In genomic region chr4:133921280-133922195, GRCh38 we compare ENCODE assay signal across 15 cellular contexts.
DNase-seq lines count a peak whose midpoint lies in the region; TF ChIP-seq lines count a peak whose summit lies in the region.
"Had no signal": no experiment of that assay in that cellular context is flagged by ENCODE, and none has a peak within 500 bp of the region (broad histone marks: within the 10 kb centered on the region; RNA-seq: fewer than 3 reads in every experiment).

No MANE protein-coding gene starts in this region.

- no peak overlapping the region for H3K4me3 ChIP-seq in Loucy (ENCODE audit: low read length, poor library complexity, severe bottlenecking)
- no peak overlapping the region for H3K4me3 ChIP-seq in brain microvascular endothelial cell (ENCODE audit: low read depth, low read length)
- H3K4me3 ChIP-seq: PC-9, tibial nerve had no signal

- no peaks in the 10 kb centered on the region for H3F3A ChIP-seq in Loucy (ENCODE audit: low read depth)

- in situ Hi-C loops in brain microvascular endothelial cell (cut with HindIII; ENCODE audit: low pct_ligation_motif_present, low sequenced_read_pairs): no loop called here

- peaks cover 3% of the 10 kb centered on the region for H3K27me3 Mint-ChIP-seq in osteocyte (ENCODE audit: unreplicated experiment)
- H3K27me3 Mint-ChIP-seq in activated naive CD4-positive, alpha-beta T cell treated with anti-CD3 and anti-CD28 coated beads, Interleukin-2, amount 10 ng/mL, durations not matched to agents 7 days and 5 days: no peaks in the 10 kb centered on the region
- H3K27me3 Mint-ChIP-seq: naive thymus-derived CD8-positive, alpha-beta T cell had no signal

- no peaks in the 10 kb centered on the region for H3K4me1 ChIP-seq in Loucy (ENCODE audit: insufficient read depth, low read length, poor library complexity, severe bottlenecking)
- H3K4me1 ChIP-seq: tibial nerve had no signal

- H3K36me3 Mint-ChIP-seq in osteocyte (ENCODE audit: unreplicated experiment): no peaks in the 10 kb centered on the region
- H3K36me3 Mint-ChIP-seq in activated naive CD4-positive, alpha-beta T cell treated with anti-CD3 and anti-CD28 coated beads, Interleukin-2, amount 10 ng/mL, durations not matched to agents 7 days and 5 days: no peaks in the 10 kb centered on the region
- H3K36me3 Mint-ChIP-seq: naive thymus-derived CD8-positive, alpha-beta T cell had no signal

- H3K9me3 ChIP-seq in Loucy (ENCODE audit: insufficient read depth, low read depth, low read length): no peaks in the 10 kb centered on the region
- H3K9me3 ChIP-seq: tibial nerve had no signal

- H3K27me3 ChIP-seq in Loucy (ENCODE audit: insufficient read depth, low read length, poor library complexity, severe bottlenecking) (no peaks in the 10 kb centered on the region), brain microvascular endothelial cell (replicated peaks) (no peaks in the 10 kb centered on the region)
- H3K27me3 ChIP-seq: tibial nerve had no signal

- no peaks in the 10 kb centered on the region for H3K4me1 Mint-ChIP-seq in osteocyte (ENCODE audit: unreplicated experiment)
- H3K4me1 Mint-ChIP-seq in activated naive CD4-positive, alpha-beta T cell treated with anti-CD3 and anti-CD28 coated beads, Interleukin-2, amount 10 ng/mL, durations not matched to agents 7 days and 5 days: no peaks in the 10 kb centered on the region
- H3K4me1 Mint-ChIP-seq: naive thymus-derived CD8-positive, alpha-beta T cell had no signal

- no peak overlapping the region for H2AFZ ChIP-seq in Loucy (ENCODE audit: low read length)
- H2AFZ ChIP-seq: PC-9 had no signal

- no peak overlapping the region for H3K9ac ChIP-seq in Loucy (ENCODE audit: low read depth, low read length, poor library complexity, severe bottlenecking)

- H3K27ac Mint-ChIP-seq in osteocyte (ENCODE audit: unreplicated experiment): no peak overlapping the region
- no peak overlapping the region for H3K27ac Mint-ChIP-seq in activated naive CD4-positive, alpha-beta T cell treated with anti-CD3 and anti-CD28 coated beads, Interleukin-2, amount 10 ng/mL, durations not matched to agents 7 days and 5 days
- H3K27ac Mint-ChIP-seq: naive thymus-derived CD8-positive, alpha-beta T cell; T-helper 2 cell treated with Interferon-gamma antibody and Interleukin-4, amounts not matched to agents 5 μg/mL and 100 μg/mL, for 36 hours had no signal

- TF ChIP-seq CTCF in Loucy (conservative IDR thresholded peaks at IDR 0.05; ENCODE audit: low read length): peak; percentile 54
- TF ChIP-seq CTCF in brain microvascular endothelial cell (IDR thresholded peaks at IDR 0.05; ENCODE audit: low read depth, low read length, missing control alignments): peak; percentile 34
- TF ChIP-seq CTCF in osteocyte (IDR thresholded peaks at IDR 0.05): peak; percentile 25

- H3K36me3 ChIP-seq in Loucy (ENCODE audit: insufficient read depth, low read length) (no peaks in the 10 kb centered on the region), brain microvascular endothelial cell (replicated peaks) (no peaks in the 10 kb centered on the region)
- H3K36me3 ChIP-seq: tibial nerve had no signal

- no peak overlapping the region for H3K27ac ChIP-seq in brain microvascular endothelial cell
- H3K27ac ChIP-seq: PC-9, tibial nerve had no signal

- H3K9me2 ChIP-seq in Loucy (replicated peaks; ENCODE audit: low read depth, low read length): no peaks in the 10 kb centered on the region

- no peaks in the 10 kb centered on the region for H4K20me1 ChIP-seq in Loucy (ENCODE audit: insufficient read depth, low read length, poor library complexity, severe bottlenecking)

- no peak overlapping the region for H3K4me2 ChIP-seq in Loucy (ENCODE audit: low read depth, low read length, poor library complexity, severe bottlenecking)
- H3K4me2 ChIP-seq: PC-9 had no signal

- H3K79me2 ChIP-seq in Loucy (ENCODE audit: insufficient read depth, low read length): no peaks in the 10 kb centered on the region

- no peaks in the 10 kb centered on the region for H3K9me3 Mint-ChIP-seq in osteocyte (ENCODE audit: unreplicated experiment)
- no peaks in the 10 kb centered on the region for H3K9me3 Mint-ChIP-seq in activated naive CD4-positive, alpha-beta T cell treated with anti-CD3 and anti-CD28 coated beads, Interleukin-2, amount 10 ng/mL, durations not matched to agents 7 days and 5 days
- H3K9me3 Mint-ChIP-seq: T-helper 2 cell treated with Interferon-gamma antibody and Interleukin-4, amounts not matched to agents 5 μg/mL and 100 μg/mL, for 36 hours had no signal

- DNase-seq in NCI-H748 (lab: John Stamatoyannopoulos, UW; ENCODE audit: unreplicated experiment) (peak; percentile 4), NCI-H748 treated with DMSO at 0.1 percent for 48 hours (lab: John Stamatoyannopoulos, UW) (no peak), brain microvascular endothelial cell (no peak), osteocyte (ENCODE audit: extremely low spot score, unreplicated experiment) (no peak), NCI-H1092 (lab: John Stamatoyannopoulos, UW) (no peak)
- no peak for DNase-seq in activated naive CD4-positive, alpha-beta T cell treated with Interleukin-2 at 50 U/mL for 16 hours
- no peak for DNase-seq in activated naive CD4-positive, alpha-beta T cell treated with anti-CD3 and anti-CD28 coated beads, Interleukin-2, amount 10 ng/mL, durations not matched to agents 7 days and 5 days
- DNase-seq: DMS79 treated with DMSO at 0.1 percent for 48 hours; kidney; naive thymus-derived CD8-positive, alpha-beta T cell; NCI-H1436; PC-9 had no signal

- no peak overlapping the region for H3K4me3 Mint-ChIP-seq in osteocyte (ENCODE audit: unreplicated experiment)
- no peak overlapping the region for H3K4me3 Mint-ChIP-seq in activated naive CD4-positive, alpha-beta T cell treated with anti-CD3 and anti-CD28 coated beads, Interleukin-2, amount 10 ng/mL, durations not matched to agents 7 days and 5 days
- H3K4me3 Mint-ChIP-seq: naive thymus-derived CD8-positive, alpha-beta T cell; T-helper 2 cell treated with Interferon-gamma antibody and Interleukin-4, amounts not matched to agents 5 μg/mL and 100 μg/mL, for 36 hours had no signal

- CTCF ChIA-PET in activated naive CD4-positive, alpha-beta T cell treated with anti-CD3 and anti-CD28 coated beads, Interleukin-2, amount 10 ng/mL, durations not matched to agents 7 days and 5 days (lab: Charles Lee): no interaction called here
